ENCODE assay signal across 11 cellular contexts in the genomic region with DNA sequence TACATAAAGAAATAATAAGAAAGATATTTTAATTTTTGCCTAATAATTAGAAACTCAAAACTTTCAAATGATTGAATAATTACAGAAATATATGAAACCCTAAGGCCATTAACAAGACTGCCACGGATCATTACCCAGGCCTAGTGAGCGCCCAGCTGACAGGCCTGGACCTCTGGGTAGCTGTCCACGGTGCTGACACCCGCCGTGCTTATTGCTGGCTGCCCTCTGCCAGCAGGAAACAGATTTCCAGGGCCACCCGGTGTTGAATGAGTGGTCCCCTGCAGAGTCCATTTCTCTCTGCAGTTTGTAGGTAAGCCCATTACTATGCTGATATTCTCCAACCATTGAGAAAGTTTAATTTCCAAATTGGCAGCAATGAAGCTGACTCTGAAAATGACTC.
DNase-seq lines count a peak whose midpoint lies in the region; ATAC-seq, FAIRE-seq and TF ChIP-seq lines count a peak whose summit lies in the region.
"Had no signal": no experiment of that assay in that cellular context is flagged by ENCODE, and none has a peak within 500 bp of the region (broad histone marks: within the 10 kb centered on the region; RNA-seq: fewer than 3 reads in every experiment).

No MANE protein-coding gene starts in this region.

- H3K27ac ChIP-seq in breast epithelium (no peak overlapping the region), testis (no peak overlapping the region)
- H3K27ac ChIP-seq: SK-N-MC, uterus had no signal

- TF ChIP-seq POLR2A in breast epithelium (IDR thresholded peaks at IDR 0.05) (no peak), testis (IDR thresholded peaks at IDR 0.05) (no peak)

- 14 to 18% methylated on average over 6 of the region's 6 CpGs for WGBS in testis, 2 donors

- H3K9me3 ChIP-seq in breast epithelium (peaks cover 0 to 5% of the 10 kb centered on the region in 2 donors), testis (no peaks in the 10 kb centered on the region)
- H3K9me3 ChIP-seq: uterus had no signal

- TF ChIP-seq CTCF in breast epithelium (IDR thresholded peaks at IDR 0.05) (no peak), fibroblast of the aortic adventitia (IDR thresholded peaks at IDR 0.05; ENCODE audit: insufficient read depth, low read length) (no peak), testis (IDR thresholded peaks at IDR 0.05) (no peak)

- H3K4me1 ChIP-seq in breast epithelium = no peaks in the 10 kb centered on the region
- H3K4me1 ChIP-seq in testis = no peaks in the 10 kb centered on the region
- H3K4me1 ChIP-seq: uterus had no signal

- no peak for FAIRE-seq in RCC 7860 (lab: Jason Lieb, UNC)

- in situ Hi-C loops in T47D (cut with HindIII; ENCODE audit: low pct_unique_long_range_greater_than_20kb, low sequenced_read_pairs) = no loop called here

- H3K36me3 ChIP-seq in breast epithelium (no peaks in the 10 kb centered on the region), testis (ENCODE audit: low read depth, missing control alignments) (no peaks in the 10 kb centered on the region)
- H3K36me3 ChIP-seq: uterus had no signal

- intact Hi-C loops in breast epithelium (cut with DNase I; ENCODE audit: low total_unique reads) (no loop called here), testis (cut with DNase I; ENCODE audit: low total_unique reads) (no loop called here)

- no peak for ATAC-seq in HG03097 (IDR thresholded peaks at IDR 0.05; ENCODE audit: low FRiP score, unreplicated experiment)

- H3K27me3 ChIP-seq in breast epithelium (peaks cover 0 to 16% of the 10 kb centered on the region in 2 donors), testis (no peaks in the 10 kb centered on the region)
- H3K27me3 ChIP-seq: uterus had no signal

- H3K4me3 ChIP-seq in breast epithelium = no peak overlapping the region
- H3K4me3 ChIP-seq in fibroblast of the aortic adventitia (ENCODE audit: low read depth, low read length) = no peak overlapping the region
- no peak overlapping the region for H3K4me3 ChIP-seq in testis
- H3K4me3 ChIP-seq: SK-N-MC, uterus had no signal

- DNase-seq in T47D (ENCODE audit: low read depth in 1 of 2, low spot score in 1 of 2) (peak; percentile 26 to 31), breast epithelium (ENCODE audit: low spot score in 2 of 2) (no peak), RCC 7860 (ENCODE audit: low spot score) (peak; percentile 10), fibroblast of the aortic adventitia (ENCODE audit: low read depth) (peak; percentile 19), testis (peak; percentile 51), OCI-M2 (lab: John Stamatoyannopoulos, UW; ENCODE audit: unreplicated experiment) (no peak), germinal center (ENCODE audit: low spot score) (no peak)
- DNase-seq: activated naive CD4-positive, alpha-beta T cell treated with anti-CD3 and anti-CD28 coated beads, Interleukin-2, amount 50 U/mL, for 16 hours; uterus had no signal

Comparison
In these comparisons a context has a peak if more than half of its experiments do, and no peak if none do; other contexts are left out.
1. DNase-seq: peak in T47D (2 of 2), RCC 7860 (single experiment), fibroblast of the aortic adventitia (single experiment) and testis (single experiment); none in breast epithelium (0 of 2), OCI-M2 (single experiment) and germinal center (single experiment).